Comparison of ENCODE assay signal across 1 cellular context in the genomic region with DNA sequence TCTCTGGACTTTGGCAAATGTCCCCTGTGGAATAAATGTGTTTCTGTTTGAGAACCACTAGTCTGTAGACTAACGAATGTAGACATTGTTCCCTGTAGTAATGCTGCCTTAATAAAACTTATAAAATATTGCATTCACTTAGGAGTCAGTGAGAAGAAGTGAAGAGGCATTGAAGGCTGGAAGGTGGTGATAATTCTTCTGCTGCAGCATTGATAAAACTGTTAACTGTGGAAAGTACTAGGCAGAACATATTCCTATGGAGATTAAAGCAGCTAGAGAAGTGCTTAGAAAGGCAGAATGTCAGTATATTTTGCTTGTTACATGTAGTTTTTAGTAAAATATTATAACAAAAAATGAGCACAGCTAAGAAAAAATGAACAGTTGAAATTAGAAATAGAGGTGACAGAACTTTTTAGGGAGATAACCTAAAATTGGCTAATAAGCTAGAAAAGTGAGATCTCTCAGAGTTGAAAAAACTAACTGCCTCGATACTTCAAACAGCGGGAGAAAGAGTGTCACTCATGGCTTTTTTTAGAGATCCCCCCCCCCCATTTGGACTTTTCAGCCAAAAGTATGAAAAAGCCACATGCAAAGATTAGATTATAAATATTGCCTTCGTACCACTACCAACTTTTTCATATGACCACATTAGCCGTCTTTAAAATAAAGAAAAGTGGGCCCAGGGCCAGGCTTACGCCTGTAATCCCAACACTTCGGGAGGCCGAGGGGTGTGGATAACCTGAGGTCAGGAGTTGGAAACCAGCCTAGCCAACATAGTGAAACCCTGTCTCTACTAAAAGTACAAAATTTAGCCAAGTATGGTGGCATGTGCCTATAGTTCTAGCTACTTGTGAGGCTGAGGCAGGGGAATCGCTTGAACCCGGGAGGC.
TF ChIP-seq lines count a peak whose summit lies in the region.

No MANE protein-coding gene starts in this region.

TF ChIP-seq in K562, 482 proteins besides CTCF, POLR2A, EP300 and RAD21 (continued from another document and continues in another):
- TF ChIP-seq ZNF655 (CRISPR knock-in tag; IDR thresholded peaks at IDR 0.05) (no peak), HDAC1 (IDR thresholded peaks at IDR 0.05) (0 out of 4 replicates have a peak, but pooled peaks of 1 of the 2 experiments have one; percentile 13), POLR2AphosphoS5 (IDR thresholded peaks at IDR 0.05; ENCODE audit: control insufficient read depth, insufficient read depth, low read depth, low read length) (peak; percentile 70), SRSF9 (IDR thresholded peaks at IDR 0.05; ENCODE audit: borderline replicate concordance, low read depth, low read length) (no peak), TCFL5 (CRISPR knock-in tag; conservative IDR thresholded peaks at IDR 0.05) (no peak), TAF15 (IDR thresholded peaks at IDR 0.05; ENCODE audit: low read depth, low read length) (no peak), MCM5 (IDR thresholded peaks at IDR 0.05; ENCODE audit: low read depth) (no peak), EHMT2 (IDR thresholded peaks at IDR 0.05) (no peak), PKNOX1 (IDR thresholded peaks at IDR 0.05) (peak; percentile 81), HOMEZ (CRISPR knock-in tag; IDR thresholded peaks at IDR 0.05) (no peak), GATAD2A (IDR thresholded peaks at IDR 0.05) (peak; percentile 65; the same call in 1 of the 2 replicates), ZNF740 (CRISPR knock-in tag; IDR thresholded peaks at IDR 0.05) (no peak), ZNF740 (tag; IDR thresholded peaks at IDR 0.05) (0 out of 4 replicates have a peak, but pooled peaks of 1 of the 2 experiments have one; percentile 31), NFATC3 (IDR thresholded peaks at IDR 0.05) (no peak), ZNF384 (IDR thresholded peaks at IDR 0.05; ENCODE audit: low read depth, low read length) (no peak), NONO (IDR thresholded peaks at IDR 0.05; ENCODE audit: low read depth in 2 of 2, low read length in 1 of 2) (no peak), SMAD3 (CRISPR knock-in tag; conservative IDR thresholded peaks at IDR 0.05) (no peak), ZNF445 (CRISPR knock-in tag; IDR thresholded peaks at IDR 0.05; ENCODE audit: low read depth) (no peak), SMAD1 (IDR thresholded peaks at IDR 0.05; ENCODE audit: low read depth, low read length, partially characterized antibody) (no peak), ZNF124 (CRISPR knock-in tag; IDR thresholded peaks at IDR 0.05) (no peak), ZNF77 (CRISPR knock-in tag; IDR thresholded peaks at IDR 0.05) (no peak)
- TF ChIP-seq, protein P1, sequence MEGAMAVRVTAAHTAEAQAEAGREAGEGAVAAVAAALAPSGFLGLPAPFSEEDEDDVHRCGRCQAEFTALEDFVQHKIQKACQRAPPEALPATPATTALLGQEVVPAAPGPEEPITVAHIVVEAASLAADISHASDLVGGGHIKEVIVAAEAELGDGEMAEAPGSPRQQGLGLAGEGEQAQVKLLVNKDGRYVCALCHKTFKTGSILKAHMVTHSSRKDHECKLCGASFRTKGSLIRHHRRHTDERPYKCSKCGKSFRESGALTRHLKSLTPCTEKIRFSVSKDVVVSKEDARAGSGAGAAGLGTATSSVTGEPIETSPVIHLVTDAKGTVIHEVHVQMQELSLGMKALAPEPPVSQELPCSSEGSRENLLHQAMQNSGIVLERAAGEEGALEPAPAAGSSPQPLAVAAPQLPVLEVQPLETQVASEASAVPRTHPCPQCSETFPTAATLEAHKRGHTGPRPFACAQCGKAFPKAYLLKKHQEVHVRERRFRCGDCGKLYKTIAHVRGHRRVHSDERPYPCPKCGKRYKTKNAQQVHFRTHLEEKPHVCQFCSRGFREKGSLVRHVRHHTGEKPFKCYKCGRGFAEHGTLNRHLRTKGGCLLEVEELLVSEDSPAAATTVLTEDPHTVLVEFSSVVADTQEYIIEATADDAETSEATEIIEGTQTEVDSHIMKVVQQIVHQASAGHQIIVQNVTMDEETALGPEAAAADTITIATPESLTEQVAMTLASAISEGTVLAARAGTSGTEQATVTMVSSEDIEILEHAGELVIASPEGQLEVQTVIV (CRISPR knock-in tag; IDR thresholded peaks at IDR 0.05; ENCODE audit: borderline replicate concordance), result no peak
- TF ChIP-seq, protein P2, sequence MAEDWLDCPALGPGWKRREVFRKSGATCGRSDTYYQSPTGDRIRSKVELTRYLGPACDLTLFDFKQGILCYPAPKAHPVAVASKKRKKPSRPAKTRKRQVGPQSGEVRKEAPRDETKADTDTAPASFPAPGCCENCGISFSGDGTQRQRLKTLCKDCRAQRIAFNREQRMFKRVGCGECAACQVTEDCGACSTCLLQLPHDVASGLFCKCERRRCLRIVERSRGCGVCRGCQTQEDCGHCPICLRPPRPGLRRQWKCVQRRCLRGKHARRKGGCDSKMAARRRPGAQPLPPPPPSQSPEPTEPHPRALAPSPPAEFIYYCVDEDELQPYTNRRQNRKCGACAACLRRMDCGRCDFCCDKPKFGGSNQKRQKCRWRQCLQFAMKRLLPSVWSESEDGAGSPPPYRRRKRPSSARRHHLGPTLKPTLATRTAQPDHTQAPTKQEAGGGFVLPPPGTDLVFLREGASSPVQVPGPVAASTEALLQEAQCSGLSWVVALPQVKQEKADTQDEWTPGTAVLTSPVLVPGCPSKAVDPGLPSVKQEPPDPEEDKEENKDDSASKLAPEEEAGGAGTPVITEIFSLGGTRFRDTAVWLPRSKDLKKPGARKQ (CRISPR knock-in tag; IDR thresholded peaks at IDR 0.05), result no peak
- TF ChIP-seq, protein P3, sequence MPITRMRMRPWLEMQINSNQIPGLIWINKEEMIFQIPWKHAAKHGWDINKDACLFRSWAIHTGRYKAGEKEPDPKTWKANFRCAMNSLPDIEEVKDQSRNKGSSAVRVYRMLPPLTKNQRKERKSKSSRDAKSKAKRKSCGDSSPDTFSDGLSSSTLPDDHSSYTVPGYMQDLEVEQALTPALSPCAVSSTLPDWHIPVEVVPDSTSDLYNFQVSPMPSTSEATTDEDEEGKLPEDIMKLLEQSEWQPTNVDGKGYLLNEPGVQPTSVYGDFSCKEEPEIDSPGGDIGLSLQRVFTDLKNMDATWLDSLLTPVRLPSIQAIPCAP (CRISPR knock-in tag; IDR thresholded peaks at IDR 0.05; ENCODE audit: borderline replicate concordance), result no peak
- TF ChIP-seq, protein P4, sequence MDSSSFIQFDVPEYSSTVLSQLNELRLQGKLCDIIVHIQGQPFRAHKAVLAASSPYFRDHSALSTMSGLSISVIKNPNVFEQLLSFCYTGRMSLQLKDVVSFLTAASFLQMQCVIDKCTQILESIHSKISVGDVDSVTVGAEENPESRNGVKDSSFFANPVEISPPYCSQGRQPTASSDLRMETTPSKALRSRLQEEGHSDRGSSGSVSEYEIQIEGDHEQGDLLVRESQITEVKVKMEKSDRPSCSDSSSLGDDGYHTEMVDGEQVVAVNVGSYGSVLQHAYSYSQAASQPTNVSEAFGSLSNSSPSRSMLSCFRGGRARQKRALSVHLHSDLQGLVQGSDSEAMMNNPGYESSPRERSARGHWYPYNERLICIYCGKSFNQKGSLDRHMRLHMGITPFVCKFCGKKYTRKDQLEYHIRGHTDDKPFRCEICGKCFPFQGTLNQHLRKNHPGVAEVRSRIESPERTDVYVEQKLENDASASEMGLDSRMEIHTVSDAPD (CRISPR knock-in tag; IDR thresholded peaks at IDR 0.05), result no peak
- TF ChIP-seq, protein P5, sequence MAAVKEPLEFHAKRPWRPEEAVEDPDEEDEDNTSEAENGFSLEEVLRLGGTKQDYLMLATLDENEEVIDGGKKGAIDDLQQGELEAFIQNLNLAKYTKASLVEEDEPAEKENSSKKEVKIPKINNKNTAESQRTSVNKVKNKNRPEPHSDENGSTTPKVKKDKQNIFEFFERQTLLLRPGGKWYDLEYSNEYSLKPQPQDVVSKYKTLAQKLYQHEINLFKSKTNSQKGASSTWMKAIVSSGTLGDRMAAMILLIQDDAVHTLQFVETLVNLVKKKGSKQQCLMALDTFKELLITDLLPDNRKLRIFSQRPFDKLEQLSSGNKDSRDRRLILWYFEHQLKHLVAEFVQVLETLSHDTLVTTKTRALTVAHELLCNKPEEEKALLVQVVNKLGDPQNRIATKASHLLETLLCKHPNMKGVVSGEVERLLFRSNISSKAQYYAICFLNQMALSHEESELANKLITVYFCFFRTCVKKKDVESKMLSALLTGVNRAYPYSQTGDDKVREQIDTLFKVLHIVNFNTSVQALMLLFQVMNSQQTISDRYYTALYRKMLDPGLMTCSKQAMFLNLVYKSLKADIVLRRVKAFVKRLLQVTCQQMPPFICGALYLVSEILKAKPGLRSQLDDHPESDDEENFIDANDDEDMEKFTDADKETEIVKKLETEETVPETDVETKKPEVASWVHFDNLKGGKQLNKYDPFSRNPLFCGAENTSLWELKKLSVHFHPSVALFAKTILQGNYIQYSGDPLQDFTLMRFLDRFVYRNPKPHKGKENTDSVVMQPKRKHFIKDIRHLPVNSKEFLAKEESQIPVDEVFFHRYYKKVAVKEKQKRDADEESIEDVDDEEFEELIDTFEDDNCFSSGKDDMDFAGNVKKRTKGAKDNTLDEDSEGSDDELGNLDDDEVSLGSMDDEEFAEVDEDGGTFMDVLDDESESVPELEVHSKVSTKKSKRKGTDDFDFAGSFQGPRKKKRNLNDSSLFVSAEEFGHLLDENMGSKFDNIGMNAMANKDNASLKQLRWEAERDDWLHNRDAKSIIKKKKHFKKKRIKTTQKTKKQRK (IDR thresholded peaks at IDR 0.05; ENCODE audit: borderline replicate concordance, low read depth, low read length), result no peak
- TF ChIP-seq, protein P6, sequence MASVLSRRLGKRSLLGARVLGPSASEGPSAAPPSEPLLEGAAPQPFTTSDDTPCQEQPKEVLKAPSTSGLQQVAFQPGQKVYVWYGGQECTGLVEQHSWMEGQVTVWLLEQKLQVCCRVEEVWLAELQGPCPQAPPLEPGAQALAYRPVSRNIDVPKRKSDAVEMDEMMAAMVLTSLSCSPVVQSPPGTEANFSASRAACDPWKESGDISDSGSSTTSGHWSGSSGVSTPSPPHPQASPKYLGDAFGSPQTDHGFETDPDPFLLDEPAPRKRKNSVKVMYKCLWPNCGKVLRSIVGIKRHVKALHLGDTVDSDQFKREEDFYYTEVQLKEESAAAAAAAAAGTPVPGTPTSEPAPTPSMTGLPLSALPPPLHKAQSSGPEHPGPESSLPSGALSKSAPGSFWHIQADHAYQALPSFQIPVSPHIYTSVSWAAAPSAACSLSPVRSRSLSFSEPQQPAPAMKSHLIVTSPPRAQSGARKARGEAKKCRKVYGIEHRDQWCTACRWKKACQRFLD (CRISPR knock-in tag; IDR thresholded peaks at IDR 0.05), result no peak
- TF ChIP-seq, protein P7, sequence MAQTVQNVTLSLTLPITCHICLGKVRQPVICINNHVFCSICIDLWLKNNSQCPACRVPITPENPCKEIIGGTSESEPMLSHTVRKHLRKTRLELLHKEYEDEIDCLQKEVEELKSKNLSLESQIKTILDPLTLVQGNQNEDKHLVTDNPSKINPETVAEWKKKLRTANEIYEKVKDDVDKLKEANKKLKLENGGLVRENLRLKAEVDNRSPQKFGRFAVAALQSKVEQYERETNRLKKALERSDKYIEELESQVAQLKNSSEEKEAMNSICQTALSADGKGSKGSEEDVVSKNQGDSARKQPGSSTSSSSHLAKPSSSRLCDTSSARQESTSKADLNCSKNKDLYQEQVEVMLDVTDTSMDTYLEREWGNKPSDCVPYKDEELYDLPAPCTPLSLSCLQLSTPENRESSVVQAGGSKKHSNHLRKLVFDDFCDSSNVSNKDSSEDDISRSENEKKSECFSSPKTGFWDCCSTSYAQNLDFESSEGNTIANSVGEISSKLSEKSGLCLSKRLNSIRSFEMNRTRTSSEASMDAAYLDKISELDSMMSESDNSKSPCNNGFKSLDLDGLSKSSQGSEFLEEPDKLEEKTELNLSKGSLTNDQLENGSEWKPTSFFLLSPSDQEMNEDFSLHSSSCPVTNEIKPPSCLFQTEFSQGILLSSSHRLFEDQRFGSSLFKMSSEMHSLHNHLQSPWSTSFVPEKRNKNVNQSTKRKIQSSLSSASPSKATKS (CRISPR knock-in tag; IDR thresholded peaks at IDR 0.05), result no peak
